In genomic region chr10:95650232-95650631, GRCh38 we compare ENCODE assay signal across 16 cellular contexts.
"Had no signal": no experiment of that assay in that cellular context is flagged by ENCODE, and none has a peak within 500 bp of the region (broad histone marks: within the 10 kb centered on the region; RNA-seq: fewer than 3 reads in every experiment).

No MANE protein-coding gene starts in this region.

- H3K27ac ChIP-seq: breast epithelium, lower lobe of right lung, right atrium auricular region, tibial nerve had no signal

- H3K27me3 ChIP-seq: breast epithelium, right atrium auricular region, tibial nerve had no signal

- H3K9me3 Mint-ChIP-seq: immature natural killer cell had no signal

- H3K4me3 ChIP-seq: breast epithelium, lower lobe of right lung, right atrium auricular region, tibial nerve had no signal

- H3K9me3 ChIP-seq: breast epithelium, lower lobe of right lung, right atrium auricular region, tibial nerve had no signal

- H3K27me3 Mint-ChIP-seq: activated naive CD8-positive, alpha-beta T cell treated with anti-CD3 and anti-CD28 coated beads for 36 hours; naive thymus-derived CD8-positive, alpha-beta T cell had no signal

- ATAC-seq: lower lobe of right lung; naive thymus-derived CD8-positive, alpha-beta T cell had no signal

- H3K4me1 ChIP-seq: breast epithelium, right atrium auricular region had no signal

- DNase-seq: activated CD4-positive, alpha-beta T cell treated with anti-CD3 and anti-CD28 coated beads, Interleukin-2, amount 50 U/mL, for 4 hours; activated effector memory CD4-positive, alpha-beta T cell treated with Interleukin-2 at 50 U/mL for 16 hours; activated naive CD8-positive, alpha-beta T cell treated with anti-CD3 and anti-CD28 coated beads for 36 hours; activated T-cell treated with anti-CD3 and anti-CD28 coated beads, Interleukin-2, amount 50 U/mL, for 1 hour; anterior cingulate cortex; dermis blood vessel endothelial cell; erythroblast; hippocampal formation; immature natural killer cell; lower lobe of right lung; naive thymus-derived CD8-positive, alpha-beta T cell; small intestine; T-helper 2 cell had no signal

- H3K27ac Mint-ChIP-seq: activated naive CD8-positive, alpha-beta T cell treated with anti-CD3 and anti-CD28 coated beads for 36 hours; immature natural killer cell; naive thymus-derived CD8-positive, alpha-beta T cell had no signal

- H3K4me3 Mint-ChIP-seq: activated naive CD8-positive, alpha-beta T cell treated with anti-CD3 and anti-CD28 coated beads for 36 hours; immature natural killer cell; naive thymus-derived CD8-positive, alpha-beta T cell had no signal

- H3K36me3 ChIP-seq: breast epithelium had no signal
